Comparison of ENCODE assay signal across 1 cellular context in genomic region chr5:1142886-1143669, GRCh38.
TF ChIP-seq lines count a peak whose summit lies in the region.

No MANE protein-coding gene starts in this region.

TF ChIP-seq in H1, 55 proteins besides CTCF, POLR2A, EP300 and RAD21:
- no peak for TF ChIP-seq PHF8 (conservative IDR thresholded peaks at IDR 0.05; ENCODE audit: low read depth, low read length)
- TF ChIP-seq NANOG (IDR thresholded peaks at IDR 0.05; ENCODE audit: insufficient read depth, low read depth, low read length, poor library complexity, severe bottlenecking): no peak
- TF ChIP-seq CTBP2 (IDR thresholded peaks at IDR 0.05; ENCODE audit: borderline replicate concordance, insufficient read depth, insufficient read length, low read length): no peak
- no peak for TF ChIP-seq KDM4A (IDR thresholded peaks at IDR 0.05; ENCODE audit: low read depth, low read length, severe bottlenecking)
- no peak for TF ChIP-seq CHD7 (IDR thresholded peaks at IDR 0.05; ENCODE audit: insufficient replicate concordance, low read length)
- TF ChIP-seq ASH2L (IDR thresholded peaks at IDR 0.05; ENCODE audit: low read length): no peak
- TF ChIP-seq BRCA1 (IDR thresholded peaks at IDR 0.05; ENCODE audit: low read depth, low read length): no peak
- no peak for TF ChIP-seq GABPA (IDR thresholded peaks at IDR 0.05; ENCODE audit: borderline replicate concordance, insufficient read depth, low read length)
- no peak for TF ChIP-seq EZH2 (IDR thresholded peaks at IDR 0.05; ENCODE audit: low read depth, low read length, severe bottlenecking)
- TF ChIP-seq RBBP5 (IDR thresholded peaks at IDR 0.05; ENCODE audit: borderline replicate concordance, low read depth, low read length): no peak
- no peak for TF ChIP-seq CBX5 (IDR thresholded peaks at IDR 0.05; ENCODE audit: low read depth, low read length)
- no peak for TF ChIP-seq CBX8 (IDR thresholded peaks at IDR 0.05; ENCODE audit: borderline replicate concordance, low read depth, low read length)
- TF ChIP-seq ATF3 (IDR thresholded peaks at IDR 0.05; ENCODE audit: insufficient read depth, low read depth, low read length): no peak
TF ChIP-seq in H1: peak in this region for 0.
